15 cellular contexts compared by ENCODE assay signal in genomic region chr1:24786191-24786590, GRCh38. TPM values are rescaled to one million over a fixed set of nuclear protein-coding genes. Genes with fewer than 3 reads are reported as not detected.
DNase-seq lines count a peak whose midpoint lies in the region; ATAC-seq and TF ChIP-seq lines count a peak whose summit lies in the region.
"Had no signal": no experiment of that assay in that cellular context is flagged by ENCODE, and none has a peak within 500 bp of the region (broad histone marks: within the 10 kb centered on the region; RNA-seq: fewer than 3 reads in every experiment).

No MANE protein-coding gene starts in this region.

- peak overlapping the region; percentile 55 for H3K4me2 ChIP-seq in GM23248 (ENCODE audit: unreplicated experiment)
- no peak overlapping the region for H3K4me2 ChIP-seq in GM23338

- H3K4me3 Mint-ChIP-seq in GM23338 = no peak overlapping the region
- H3K4me3 Mint-ChIP-seq: T-cell had no signal

- H4K20me1 ChIP-seq in GM23248 (ENCODE audit: insufficient read depth) (peaks cover 59% of the 10 kb centered on the region), GM23338 (replicated peaks; ENCODE audit: insufficient read depth) (peaks cover 74% of the 10 kb centered on the region)

- H3F3A ChIP-seq in GM23248 (ENCODE audit: insufficient read depth) (peaks cover 78% of the 10 kb centered on the region), GM23338 (replicated peaks; ENCODE audit: low read depth) (0 out of 2 replicates have a peak, but pooled peaks cover 9% of the 10 kb centered on the region)

- H3K4me1 Mint-ChIP-seq in GM23338 = no peaks in the 10 kb centered on the region
- H3K4me1 Mint-ChIP-seq: T-cell had no signal

- H3K36me3 ChIP-seq in GM23248 (ENCODE audit: low read depth) = peaks cover 32% of the 10 kb centered on the region
- no peaks in the 10 kb centered on the region for H3K36me3 ChIP-seq in adipocyte (ENCODE audit: control insufficient read depth, insufficient read depth, low read length, severe bottlenecking)
- H3K36me3 ChIP-seq in GM23338 (ENCODE audit: insufficient read depth) = no peaks in the 10 kb centered on the region

- no peaks in the 10 kb centered on the region for H3K27me3 Mint-ChIP-seq in GM23338 (ENCODE audit: insufficient read depth, low read depth, poor library complexity)

- H3K9me3 ChIP-seq in GM23248 (ENCODE audit: low read depth) = no peaks in the 10 kb centered on the region
- H3K9me3 ChIP-seq in adipocyte (ENCODE audit: control insufficient read depth, low read length) = no peaks in the 10 kb centered on the region
- H3K9me3 ChIP-seq: Caco-2 had no signal

- H3K27ac ChIP-seq in GM23248 (peak overlapping the region; percentile 35), GM23338 (ENCODE audit: low read depth) (no peak overlapping the region)

- H3K9me3 Mint-ChIP-seq in GM23338 = no peaks in the 10 kb centered on the region
- H3K9me3 Mint-ChIP-seq: T-cell had no signal

- in situ Hi-C loops in GM23248 (cut with MboI) = no loop called here

- H3K27ac Mint-ChIP-seq in GM23338 = no peak overlapping the region
- H3K27ac Mint-ChIP-seq: T-cell had no signal

- H3K27me3 ChIP-seq in GM23248 (replicated peaks; ENCODE audit: insufficient read depth) = no peaks in the 10 kb centered on the region
- H3K27me3 ChIP-seq in adipocyte (replicated peaks; ENCODE audit: control insufficient read depth, insufficient read depth, low read length) = no peaks in the 10 kb centered on the region
- H3K27me3 ChIP-seq in GM23338 (ENCODE audit: insufficient read depth) = no peaks in the 10 kb centered on the region

- H3K36me3 Mint-ChIP-seq in GM23338 (ENCODE audit: low read depth) = peaks cover 13% of the 10 kb centered on the region; the same call in 2 of the 3 replicates
- H3K36me3 Mint-ChIP-seq: T-cell had no signal

- H3K9ac ChIP-seq in GM23248 (no peak overlapping the region), adipocyte (ENCODE audit: low read length) (peak overlapping the region; percentile 18)

- peak; percentile 66 for DNase-seq in GM23248
- peak; percentile 75 for DNase-seq in adipocyte (ENCODE audit: low read depth)
- DNase-seq in Right ventricle myocardium superior = no peak
- DNase-seq in sciatic nerve (ENCODE audit: low spot score) = no peak
- no peak for DNase-seq in GM23338 (ENCODE audit: low spot score)
- DNase-seq in NCI-H1930 (lab: John Stamatoyannopoulos, UW) = no peak
- no peak for DNase-seq in NCI-H524 (lab: John Stamatoyannopoulos, UW)
- DNase-seq: activated CD4-positive, alpha-beta T cell treated with anti-CD3 and anti-CD28 coated beads, Interleukin-2, amount 50 U/mL, for 48 hours; activated gamma-delta T cell; Caco-2; H7; head of caudate nucleus; NCI-H82; T-cell had no signal

- H2AFZ ChIP-seq in GM23248 = no peak overlapping the region
- H2AFZ ChIP-seq in GM23338 = no peak overlapping the region

- H3K4me3 ChIP-seq in GM23248 = no peak overlapping the region
- peak overlapping the region; percentile 24 for H3K4me3 ChIP-seq in adipocyte (ENCODE audit: low read length)
- H3K4me3 ChIP-seq in GM23338 = no peak overlapping the region

- peak; percentile 69 for ATAC-seq in Right ventricle myocardium superior (ENCODE audit: poor library complexity)
- peak; percentile 92 for ATAC-seq in sciatic nerve
- ATAC-seq in GM19023 (IDR thresholded peaks at IDR 0.05; ENCODE audit: unreplicated experiment) = no peak
- no peak for ATAC-seq in GM23338
- ATAC-seq: T-cell had no signal

- TF ChIP-seq CTCF in GM23338 (conservative IDR thresholded peaks at IDR 0.05; ENCODE audit: low read depth in 2 of 2) = no peak

- intact Hi-C loops in Right ventricle myocardium superior (cut with DNase I) = no loop called here
- intact Hi-C loops in sciatic nerve (cut with DNase I) = no loop called here

- no peaks in the 10 kb centered on the region for H3K9me2 ChIP-seq in GM23248 (ENCODE audit: insufficient read depth)
- no peaks in the 10 kb centered on the region for H3K9me2 ChIP-seq in GM23338 (ENCODE audit: insufficient read depth)

- H3K4me1 ChIP-seq in GM23248 (ENCODE audit: insufficient read depth) (peaks cover 57% of the 10 kb centered on the region), adipocyte (ENCODE audit: control insufficient read depth, insufficient read depth, low read length) (peaks cover 22% of the 10 kb centered on the region), GM23338 (ENCODE audit: insufficient read depth) (no peaks in the 10 kb centered on the region; the same call in 1 of the 2 replicates)

- peaks cover 100% of the 10 kb centered on the region for H3K79me2 ChIP-seq in GM23248 (ENCODE audit: insufficient read depth)
- H3K79me2 ChIP-seq in GM23338 (replicated peaks; ENCODE audit: insufficient read depth) = peaks cover 100% of the 10 kb centered on the region

TF ChIP-seq in GM23338, 12 proteins besides CTCF, POLR2A, EP300 and RAD21 (continues in another document):
- TF ChIP-seq ZNF331 (CRISPR knock-in tag; IDR thresholded peaks at IDR 0.05; ENCODE audit: low read depth) (no peak), JUNB (IDR thresholded peaks at IDR 0.05; ENCODE audit: unreplicated experiment) (no peak), CREB1 (CRISPR knock-in tag; IDR thresholded peaks at IDR 0.05; ENCODE audit: low read depth) (no peak), REST (IDR thresholded peaks at IDR 0.05; ENCODE audit: unreplicated experiment) (no peak), ETS1 (IDR thresholded peaks at IDR 0.05) (no peak), NANOG (IDR thresholded peaks at IDR 0.05; ENCODE audit: borderline replicate concordance) (no peak)

RNA-seq across cellular contexts. Expression of gene CLIC4, which starts 40.9 kb away (rescaled TPM):
- 1,589 and 1,665 TPM in 2 replicates for total RNA-seq in GM23248 (2014; rRNA removed; shearing (Covaris generic))
- 1,380 and 1,381 TPM in 2 replicates for polyA plus RNA-seq in GM23248 (2016; fragmentation: Nextera tagmentation; extraction: Ambion mirVana)
- 334 TPM for total RNA-seq in Right ventricle myocardium superior
- 387 TPM for total RNA-seq in sciatic nerve
- 308 and 319 TPM in 2 replicates for total RNA-seq in GM23338 (2014; rRNA removed; shearing (Covaris generic))
- 84.0 and 92.5 TPM in 2 replicates for polyA plus RNA-seq in GM23338 (2016; fragmentation: Nextera tagmentation; extraction: Ambion mirVana)

Comparison
In these comparisons a context has a peak if more than half of its experiments do, and no peak if none do; other contexts are left out.
1. DNase-seq: peak in GM23248 (single experiment) and adipocyte (single experiment); none in Right ventricle myocardium superior (single experiment), sciatic nerve (single experiment), GM23338 (single experiment), NCI-H1930 (0 of 2) and NCI-H524 (0 of 2).
2. ATAC-seq: peak in Right ventricle myocardium superior (single experiment) and sciatic nerve (single experiment); none in GM19023 (single experiment) and GM23338 (single experiment).